Comparison of ENCODE assay signal across 15 cellular contexts in the genomic region with DNA sequence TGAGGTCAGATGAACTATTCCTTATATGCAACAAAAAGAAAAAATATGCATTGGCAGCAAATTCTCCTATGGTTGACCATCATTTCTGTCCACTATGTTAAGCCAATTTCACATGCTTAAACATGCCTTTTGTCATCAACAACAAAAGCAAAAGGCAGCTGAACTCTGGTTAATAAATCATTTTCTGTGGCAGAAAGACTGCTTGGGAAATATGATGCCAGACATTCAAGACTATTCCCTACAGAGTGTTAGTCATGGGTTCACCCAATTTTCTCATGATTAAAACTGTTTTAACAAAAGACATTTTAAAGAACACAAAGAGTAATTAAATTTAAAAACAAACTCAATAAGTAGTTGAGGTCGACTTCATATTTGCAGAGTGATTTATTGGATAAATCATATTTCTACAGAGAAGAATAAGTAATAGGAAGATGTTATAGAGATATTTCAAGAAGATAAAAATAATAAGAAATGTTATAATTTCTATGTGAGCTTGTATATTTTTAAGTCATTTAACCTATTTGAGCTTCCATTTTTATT.
"Had no signal": no experiment of that assay in that cellular context is flagged by ENCODE, and none has a peak within 500 bp of the region (broad histone marks: within the 10 kb centered on the region; RNA-seq: fewer than 3 reads in every experiment).

No MANE protein-coding gene starts in this region.

- H3K4me1 Mint-ChIP-seq: activated T-helper 17 cell treated with anti-CD3 and anti-CD28 coated beads, Interleukin-2, amount 50 U/mL, for 72 hours; naive thymus-derived CD4-positive, alpha-beta T cell; stimulated activated effector memory CD8-positive, alpha-beta T cell treated with anti-CD3 and anti-CD28 coated beads, Interleukin-12 subunit alpha, Interleukin-12 subunit beta, amount 100 ng/mL, for 72 hours had no signal

- H3K36me3 ChIP-seq: cardiac muscle cell, esophagus muscularis mucosa, left ventricle myocardium inferior, pancreas, thyroid gland had no signal

- H3K27me3 ChIP-seq: cardiac muscle cell, esophagus muscularis mucosa, pancreas, thyroid gland had no signal

- H3K27ac Mint-ChIP-seq: activated T-helper 17 cell treated with anti-CD3 and anti-CD28 coated beads, Interleukin-2, amount 50 U/mL, for 72 hours; naive thymus-derived CD4-positive, alpha-beta T cell; stimulated activated effector memory CD8-positive, alpha-beta T cell treated with anti-CD3 and anti-CD28 coated beads, Interleukin-12 subunit alpha, Interleukin-12 subunit beta, amount 100 ng/mL, for 72 hours had no signal

- H3K4me1 ChIP-seq: esophagus muscularis mucosa, left ventricle myocardium inferior, pancreas, thyroid gland had no signal

- H3K4me3 ChIP-seq: cardiac muscle cell, esophagus muscularis mucosa, left ventricle myocardium inferior, pancreas, thyroid gland had no signal

- H3K27ac ChIP-seq: cardiac muscle cell, esophagus muscularis mucosa, left ventricle myocardium inferior, pancreas, thyroid gland had no signal

- H3K27me3 Mint-ChIP-seq: activated T-helper 17 cell treated with anti-CD3 and anti-CD28 coated beads, Interleukin-2, amount 50 U/mL, for 72 hours; naive thymus-derived CD4-positive, alpha-beta T cell had no signal

- FAIRE-seq: endometrium, kidney, pancreas, urothelium cell line had no signal

- DNase-seq: activated CD4-positive, alpha-beta T cell treated with anti-CD3 and anti-CD28 coated beads for 1 hour; activated CD4-positive, alpha-beta T cell treated with anti-CD3 and anti-CD28 coated beads, Interleukin-2, amount 50 U/mL, for 4 hours; activated naive CD4-positive, alpha-beta T cell treated with Interleukin-2 at 50 U/mL for 16 hours; hypothalamus; kidney; left ventricle myocardium inferior; naive thymus-derived CD4-positive, alpha-beta T cell; pancreas; thyroid gland had no signal

- H3K36me3 Mint-ChIP-seq: naive thymus-derived CD4-positive, alpha-beta T cell; stimulated activated effector memory CD8-positive, alpha-beta T cell treated with anti-CD3 and anti-CD28 coated beads, Interleukin-12 subunit alpha, Interleukin-12 subunit beta, amount 100 ng/mL, for 72 hours had no signal

- H3K9me3 ChIP-seq: esophagus muscularis mucosa, pancreas, thyroid gland had no signal

- H3K4me3 Mint-ChIP-seq: activated T-helper 17 cell treated with anti-CD3 and anti-CD28 coated beads, Interleukin-2, amount 50 U/mL, for 72 hours; naive thymus-derived CD4-positive, alpha-beta T cell; stimulated activated effector memory CD8-positive, alpha-beta T cell treated with anti-CD3 and anti-CD28 coated beads, Interleukin-12 subunit alpha, Interleukin-12 subunit beta, amount 100 ng/mL, for 72 hours had no signal
